26 cellular contexts compared by ENCODE assay signal in genomic region chr17:44766409-44767038, GRCh38. TPM values are rescaled to one million over a fixed set of nuclear protein-coding genes. Genes with fewer than 3 reads are reported as not detected.
DNase-seq lines count a peak whose midpoint lies in the region; ATAC-seq, FAIRE-seq and TF ChIP-seq lines count a peak whose summit lies in the region.
"Had no signal": no experiment of that assay in that cellular context is flagged by ENCODE, and none has a peak within 500 bp of the region (broad histone marks: within the 10 kb centered on the region; RNA-seq: fewer than 3 reads in every experiment).

No MANE protein-coding gene starts in this region.

- H2BK15ac ChIP-seq in mesendoderm (replicated peaks; ENCODE audit: low read depth): no peak overlapping the region

- H3K36me3 ChIP-seq in mesendoderm (ENCODE audit: control insufficient read depth, insufficient read depth, low read length): no peaks in the 10 kb centered on the region
- H3K36me3 ChIP-seq: ascending aorta, heart right ventricle had no signal

- no peak overlapping the region for H2BK120ac ChIP-seq in mesendoderm (ENCODE audit: low read depth, low read length)

- no peak overlapping the region for H3K4me3 Mint-ChIP-seq in activated CD8-positive, alpha-beta T cell treated with anti-CD3 and anti-CD28 coated beads, Interleukin-2, amount 10 ng/mL, durations not matched to agents 7 days and 5 days
- H3K4me3 Mint-ChIP-seq in activated CD8-positive, alpha-beta T cell treated with anti-CD3 and anti-CD28 coated beads for 36 hours: no peak overlapping the region
- H3K4me3 Mint-ChIP-seq in chondrocyte (ENCODE audit: unreplicated experiment): no peak overlapping the region
- H3K4me3 Mint-ChIP-seq: activated naive CD8-positive, alpha-beta T cell treated with anti-CD3 and anti-CD28 coated beads for 36 hours; central memory CD8-positive, alpha-beta T cell; mesothelial cell of epicardium; natural killer cell had no signal

- no peaks in the 10 kb centered on the region for H3K36me3 Mint-ChIP-seq in activated CD8-positive, alpha-beta T cell treated with anti-CD3 and anti-CD28 coated beads, Interleukin-2, amount 10 ng/mL, durations not matched to agents 7 days and 5 days (ENCODE audit: low read depth)
- H3K36me3 Mint-ChIP-seq in activated CD8-positive, alpha-beta T cell treated with anti-CD3 and anti-CD28 coated beads for 36 hours (ENCODE audit: low read depth): no peaks in the 10 kb centered on the region
- no peaks in the 10 kb centered on the region for H3K36me3 Mint-ChIP-seq in chondrocyte (ENCODE audit: low read depth)
- H3K36me3 Mint-ChIP-seq: activated naive CD8-positive, alpha-beta T cell treated with anti-CD3 and anti-CD28 coated beads for 36 hours; mesothelial cell of epicardium; natural killer cell had no signal

- FAIRE-seq in GM19239 (lab: Jason Lieb, UNC): no peak
- FAIRE-seq: GM12891, H54 had no signal

- peaks cover 12% of the 10 kb centered on the region for H3K27me3 Mint-ChIP-seq in activated CD8-positive, alpha-beta T cell treated with anti-CD3 and anti-CD28 coated beads, Interleukin-2, amount 10 ng/mL, durations not matched to agents 7 days and 5 days (ENCODE audit: low read depth)
- H3K27me3 Mint-ChIP-seq in activated CD8-positive, alpha-beta T cell treated with anti-CD3 and anti-CD28 coated beads for 36 hours: peaks cover 21% of the 10 kb centered on the region
- H3K27me3 Mint-ChIP-seq in chondrocyte (ENCODE audit: low read depth): no peaks in the 10 kb centered on the region

- no peaks in the 10 kb centered on the region for H3K9me3 Mint-ChIP-seq in activated CD8-positive, alpha-beta T cell treated with anti-CD3 and anti-CD28 coated beads, Interleukin-2, amount 10 ng/mL, durations not matched to agents 7 days and 5 days (ENCODE audit: insufficient read depth)
- H3K9me3 Mint-ChIP-seq in activated CD8-positive, alpha-beta T cell treated with anti-CD3 and anti-CD28 coated beads for 36 hours: no peaks in the 10 kb centered on the region
- H3K9me3 Mint-ChIP-seq in chondrocyte (ENCODE audit: low read depth): no peaks in the 10 kb centered on the region
- H3K9me3 Mint-ChIP-seq: activated naive CD8-positive, alpha-beta T cell treated with anti-CD3 and anti-CD28 coated beads for 36 hours; central memory CD8-positive, alpha-beta T cell; mesothelial cell of epicardium; natural killer cell had no signal

- H2AK5ac ChIP-seq in mesendoderm (ENCODE audit: low read length): no peak overlapping the region

- H3K23ac ChIP-seq in mesendoderm (ENCODE audit: low read length): no peak overlapping the region

- H3K18ac ChIP-seq in mesendoderm (ENCODE audit: low read length): no peak overlapping the region

- no peak overlapping the region for H3K9ac ChIP-seq in mesendoderm (ENCODE audit: low read length)

- H3K79me2 ChIP-seq in mesendoderm (ENCODE audit: control insufficient read depth, insufficient read depth, low read length): no peaks in the 10 kb centered on the region

- CTCF ChIA-PET in activated CD8-positive, alpha-beta T cell treated with anti-CD3 and anti-CD28 coated beads, Interleukin-2, amount 10 ng/mL, durations not matched to agents 7 days and 5 days (lab: Charles Lee): interaction anchor here (1.5 kb wide), 1 partner anchor 9 kb away, joined by 5 read pairs; no protein-coding TSS in a partner anchor
- CTCF ChIA-PET in activated CD8-positive, alpha-beta T cell treated with anti-CD3 and anti-CD28 coated beads for 36 hours (lab: Charles Lee): interaction anchor here (2.0 kb wide), 1 partner anchor 11 kb away, joined by 4 read pairs; no protein-coding TSS in a partner anchor

- intact Hi-C loops in activated CD8-positive, alpha-beta T cell treated with anti-CD3 and anti-CD28 coated beads for 36 hours (cut with micrococcal nuclease): no loop called here
- intact Hi-C loops in sciatic nerve (cut with DNase I): no loop called here

- peak overlapping the region; percentile 25 for H3K27ac Mint-ChIP-seq in activated CD8-positive, alpha-beta T cell treated with anti-CD3 and anti-CD28 coated beads, Interleukin-2, amount 10 ng/mL, durations not matched to agents 7 days and 5 days
- no peak overlapping the region for H3K27ac Mint-ChIP-seq in activated CD8-positive, alpha-beta T cell treated with anti-CD3 and anti-CD28 coated beads for 36 hours
- H3K27ac Mint-ChIP-seq in chondrocyte (ENCODE audit: unreplicated experiment): no peak overlapping the region
- H3K27ac Mint-ChIP-seq: activated naive CD8-positive, alpha-beta T cell treated with anti-CD3 and anti-CD28 coated beads for 36 hours; mesothelial cell of epicardium; natural killer cell had no signal

- no peak overlapping the region for H3K4me2 ChIP-seq in mesendoderm (ENCODE audit: low read length)

- H3K4ac ChIP-seq in mesendoderm (ENCODE audit: low read depth, low read length): no peak overlapping the region

- no peaks in the 10 kb centered on the region for H3K27me3 ChIP-seq in mesendoderm (ENCODE audit: insufficient read depth, low read length, poor library complexity)
- H3K27me3 ChIP-seq: ascending aorta had no signal

- no peak for TF ChIP-seq CTCF in activated CD8-positive, alpha-beta T cell treated with anti-CD3 and anti-CD28 coated beads for 36 hours (IDR thresholded peaks at IDR 0.05)
- no peak for TF ChIP-seq CTCF in chondrocyte (IDR thresholded peaks at IDR 0.05)

- no peak for ATAC-seq in activated CD8-positive, alpha-beta T cell treated with anti-CD3 and anti-CD28 coated beads, Interleukin-2, amount 10 ng/mL, durations not matched to agents 7 days and 5 days
- ATAC-seq in activated CD8-positive, alpha-beta T cell treated with anti-CD3 and anti-CD28 coated beads for 36 hours: no peak
- ATAC-seq in HG03045 (IDR thresholded peaks at IDR 0.05; ENCODE audit: unreplicated experiment): no peak
- no peak for ATAC-seq in sciatic nerve
- ATAC-seq: left colon, natural killer cell had no signal

- POLR2A ChIA-PET in activated CD8-positive, alpha-beta T cell treated with anti-CD3 and anti-CD28 coated beads, Interleukin-2, amount 10 ng/mL, durations not matched to agents 7 days and 5 days (lab: Charles Lee): no interaction called here
- POLR2A ChIA-PET in activated CD8-positive, alpha-beta T cell treated with anti-CD3 and anti-CD28 coated beads for 36 hours (lab: Charles Lee): interaction anchor here (0.5 kb wide), 1 partner anchor 337 kb away, joined by 3 read pairs; no protein-coding TSS in a partner anchor

- H4K5ac ChIP-seq in mesendoderm (ENCODE audit: low read length): no peak overlapping the region

- no peak overlapping the region for H3K56ac ChIP-seq in mesendoderm (ENCODE audit: low read length)

- no peak overlapping the region for H4K8ac ChIP-seq in mesendoderm (ENCODE audit: low read depth, low read length)

- H3K27ac ChIP-seq in mesendoderm (ENCODE audit: low read depth, low read length): no peak overlapping the region
- H3K27ac ChIP-seq: ascending aorta, heart right ventricle, HL-60 had no signal

- DNase-seq in activated CD8-positive, alpha-beta T cell treated with anti-CD3 and anti-CD28 coated beads, Interleukin-2, amount 10 ng/mL, durations not matched to agents 7 days and 5 days: no peak
- no peak for DNase-seq in activated CD8-positive, alpha-beta T cell treated with anti-CD3 and anti-CD28 coated beads for 36 hours
- DNase-seq in chondrocyte (ENCODE audit: low spot score): peak; percentile 71
- peak; percentile 36 for DNase-seq in mesendoderm
- no peak for DNase-seq in sciatic nerve (ENCODE audit: low spot score)
- DNase-seq in GM19239 (ENCODE audit: insufficient read length, low spot score): no peak
- DNase-seq in NCI-H1417 (lab: John Stamatoyannopoulos, UW): no peak
- DNase-seq: activated CD4-positive, alpha-beta T cell treated with anti-CD3 and anti-CD28 coated beads, Interleukin-2, amount 50 U/mL, for 48 hours; activated effector memory CD4-positive, alpha-beta T cell treated with Interleukin-2 at 50 U/mL for 16 hours; activated naive CD8-positive, alpha-beta T cell treated with anti-CD3 and anti-CD28 coated beads for 36 hours; Caco-2; heart right ventricle; left colon; natural killer cell; NCI-H1092; NCI-H187 treated with DMSO at 0.1 percent for 48 hours; NCI-H82; stimulated activated CD8-positive, alpha-beta memory T cell treated with anti-CD3 and anti-CD28 coated beads, Interleukin-4, amount 100 ng/mL, for 48 hours; trophoblast cell had no signal

- peaks cover 18% of the 10 kb centered on the region for H3K4me1 Mint-ChIP-seq in activated CD8-positive, alpha-beta T cell treated with anti-CD3 and anti-CD28 coated beads, Interleukin-2, amount 10 ng/mL, durations not matched to agents 7 days and 5 days (ENCODE audit: low read depth)
- peaks cover 2% of the 10 kb centered on the region for H3K4me1 Mint-ChIP-seq in activated CD8-positive, alpha-beta T cell treated with anti-CD3 and anti-CD28 coated beads for 36 hours (ENCODE audit: low read depth)
- H3K4me1 Mint-ChIP-seq in chondrocyte (ENCODE audit: low read depth): no peaks in the 10 kb centered on the region
- H3K4me1 Mint-ChIP-seq: activated naive CD8-positive, alpha-beta T cell treated with anti-CD3 and anti-CD28 coated beads for 36 hours; central memory CD8-positive, alpha-beta T cell; mesothelial cell of epicardium; natural killer cell had no signal

- H3K4me3 ChIP-seq in mesendoderm (ENCODE audit: low read length): no peak overlapping the region
- H3K4me3 ChIP-seq: ascending aorta, heart right ventricle had no signal

- WGBS in mesendoderm (ENCODE audit: extremely low coverage, insufficient coverage, low lambda C conversion rate): no CpG with 5 or more reads among the region's 8 CpGs

- no peaks in the 10 kb centered on the region for H3K79me1 ChIP-seq in mesendoderm (ENCODE audit: low read length)

- H2BK5ac ChIP-seq in mesendoderm (ENCODE audit: low read length): no peak overlapping the region

- H3K4me1 ChIP-seq in mesendoderm (ENCODE audit: control insufficient read depth, low read depth, low read length): peaks cover 7% of the 10 kb centered on the region
- H3K4me1 ChIP-seq: ascending aorta, Caco-2 had no signal

RNA-seq across cellular contexts. Expression of gene ADAM11, which starts 7.7 kb away (rescaled TPM):
- total RNA-seq in activated CD8-positive, alpha-beta T cell treated with anti-CD3 and anti-CD28 coated beads, Interleukin-2, amount 10 ng/mL, durations not matched to agents 7 days and 5 days: under 1 TPM; 0.24 to 0.39 TPM
- total RNA-seq in activated CD8-positive, alpha-beta T cell treated with anti-CD3 and anti-CD28 coated beads for 36 hours: under 1 TPM; 0.07 to 0.27 TPM
- total RNA-seq in chondrocyte: 0.44 to 0.49 TPM (median 0.47 TPM) in 3 replicates
- 0.46 TPM for polyA plus RNA-seq in mesendoderm (2013, experiment 1 of 2)
- 0.43 TPM for polyA plus RNA-seq in mesendoderm (2013, experiment 2 of 2)
- 0.53 TPM for total RNA-seq in sciatic nerve
- total RNA-seq: ascending aorta had no signal

RNA-seq across cellular contexts. Expression of gene DBF4B, which starts 58.1 kb away (rescaled TPM):
- 10 to 100 TPM; 35.1 to 36.4 TPM for total RNA-seq in activated CD8-positive, alpha-beta T cell treated with anti-CD3 and anti-CD28 coated beads, Interleukin-2, amount 10 ng/mL, durations not matched to agents 7 days and 5 days
- total RNA-seq in activated CD8-positive, alpha-beta T cell treated with anti-CD3 and anti-CD28 coated beads for 36 hours: 10 to 100 TPM; 23.3 to 25.5 TPM
- total RNA-seq in chondrocyte (4.8 to 7.2 TPM (median 5.5 TPM) in 3 replicates), sciatic nerve (10.3 TPM)
- 12.8 TPM for polyA plus RNA-seq in mesendoderm (2013, experiment 1 of 2)
- polyA plus RNA-seq in mesendoderm (2013, experiment 2 of 2): 12.9 TPM

Comparison
In these comparisons a context has a peak if more than half of its experiments do, and no peak if none do; other contexts are left out.
1. DNase-seq: peak in chondrocyte (single experiment) and mesendoderm (single experiment); none in activated CD8-positive, alpha-beta T cell treated with anti-CD3 and anti-CD28 coated beads, Interleukin-2, amount 10 ng/mL, durations not matched to agents 7 days and 5 days (single experiment), activated CD8-positive, alpha-beta T cell treated with anti-CD3 and anti-CD28 coated beads for 36 hours (single experiment), sciatic nerve (single experiment), GM19239 (single experiment) and NCI-H1417 (0 of 3).